In the genomic region with DNA sequence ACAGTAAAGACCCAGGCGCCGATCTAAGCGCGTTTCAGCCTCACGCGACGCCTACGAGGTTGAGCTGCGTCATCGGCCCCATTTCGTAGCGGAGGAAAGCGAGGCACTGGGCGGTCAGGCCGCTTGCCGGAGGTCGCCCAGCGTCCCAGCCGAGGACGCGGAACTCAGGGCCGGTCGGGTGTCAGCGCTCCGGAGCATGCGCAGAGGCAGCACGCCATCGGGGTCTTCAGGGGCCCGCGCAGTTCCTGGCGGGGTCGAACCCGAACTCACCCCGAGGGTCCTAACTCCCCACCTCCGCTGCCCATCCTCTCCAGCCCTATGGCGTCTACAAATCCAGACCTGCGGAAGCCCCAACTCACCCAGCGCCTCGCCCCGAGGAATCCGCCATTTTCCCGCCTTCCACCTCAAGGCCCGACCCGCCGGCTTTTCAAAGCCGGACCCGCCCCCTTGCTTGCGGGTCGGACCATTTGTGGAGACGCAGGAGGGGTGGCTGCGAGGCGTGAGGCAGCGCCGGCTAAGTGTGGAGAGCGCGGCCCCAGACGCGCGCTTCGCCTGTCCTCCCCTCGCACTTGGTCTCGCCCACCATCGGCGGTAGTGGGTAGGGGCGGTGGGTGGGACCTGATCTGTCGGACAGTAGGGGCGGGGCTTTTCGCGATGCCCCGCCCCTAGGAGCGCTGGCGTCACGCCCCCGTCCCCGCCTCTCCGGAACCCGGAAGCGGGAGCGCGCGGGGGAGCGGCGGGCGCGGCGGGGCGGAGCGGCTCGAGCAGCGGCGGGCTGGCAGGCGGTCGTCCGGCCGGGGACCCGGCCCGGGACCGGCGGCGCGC, we compare ENCODE assay signal across 8 cellular contexts. TPM values are rescaled to one million over a fixed set of nuclear protein-coding genes. Genes with fewer than 3 reads are reported as not detected.
DNase-seq lines count a peak whose midpoint lies in the region; TF ChIP-seq lines count a peak whose summit lies in the region.

A gene with protein sequence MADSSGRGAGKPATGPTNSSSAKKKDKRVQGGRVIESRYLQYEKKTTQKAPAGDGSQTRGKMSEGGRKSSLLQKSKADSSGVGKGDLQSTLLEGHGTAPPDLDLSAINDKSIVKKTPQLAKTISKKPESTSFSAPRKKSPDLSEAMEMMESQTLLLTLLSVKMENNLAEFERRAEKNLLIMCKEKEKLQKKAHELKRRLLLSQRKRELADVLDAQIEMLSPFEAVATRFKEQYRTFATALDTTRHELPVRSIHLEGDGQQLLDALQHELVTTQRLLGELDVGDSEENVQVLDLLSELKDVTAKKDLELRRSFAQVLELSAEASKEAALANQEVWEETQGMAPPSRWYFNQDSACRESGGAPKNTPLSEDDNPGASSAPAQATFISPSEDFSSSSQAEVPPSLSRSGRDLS (minus strand): TSS at position 418 of the 825 bp plus-strand sequence. CDS start 30 bp downstream, at position 388.
A gene with protein sequence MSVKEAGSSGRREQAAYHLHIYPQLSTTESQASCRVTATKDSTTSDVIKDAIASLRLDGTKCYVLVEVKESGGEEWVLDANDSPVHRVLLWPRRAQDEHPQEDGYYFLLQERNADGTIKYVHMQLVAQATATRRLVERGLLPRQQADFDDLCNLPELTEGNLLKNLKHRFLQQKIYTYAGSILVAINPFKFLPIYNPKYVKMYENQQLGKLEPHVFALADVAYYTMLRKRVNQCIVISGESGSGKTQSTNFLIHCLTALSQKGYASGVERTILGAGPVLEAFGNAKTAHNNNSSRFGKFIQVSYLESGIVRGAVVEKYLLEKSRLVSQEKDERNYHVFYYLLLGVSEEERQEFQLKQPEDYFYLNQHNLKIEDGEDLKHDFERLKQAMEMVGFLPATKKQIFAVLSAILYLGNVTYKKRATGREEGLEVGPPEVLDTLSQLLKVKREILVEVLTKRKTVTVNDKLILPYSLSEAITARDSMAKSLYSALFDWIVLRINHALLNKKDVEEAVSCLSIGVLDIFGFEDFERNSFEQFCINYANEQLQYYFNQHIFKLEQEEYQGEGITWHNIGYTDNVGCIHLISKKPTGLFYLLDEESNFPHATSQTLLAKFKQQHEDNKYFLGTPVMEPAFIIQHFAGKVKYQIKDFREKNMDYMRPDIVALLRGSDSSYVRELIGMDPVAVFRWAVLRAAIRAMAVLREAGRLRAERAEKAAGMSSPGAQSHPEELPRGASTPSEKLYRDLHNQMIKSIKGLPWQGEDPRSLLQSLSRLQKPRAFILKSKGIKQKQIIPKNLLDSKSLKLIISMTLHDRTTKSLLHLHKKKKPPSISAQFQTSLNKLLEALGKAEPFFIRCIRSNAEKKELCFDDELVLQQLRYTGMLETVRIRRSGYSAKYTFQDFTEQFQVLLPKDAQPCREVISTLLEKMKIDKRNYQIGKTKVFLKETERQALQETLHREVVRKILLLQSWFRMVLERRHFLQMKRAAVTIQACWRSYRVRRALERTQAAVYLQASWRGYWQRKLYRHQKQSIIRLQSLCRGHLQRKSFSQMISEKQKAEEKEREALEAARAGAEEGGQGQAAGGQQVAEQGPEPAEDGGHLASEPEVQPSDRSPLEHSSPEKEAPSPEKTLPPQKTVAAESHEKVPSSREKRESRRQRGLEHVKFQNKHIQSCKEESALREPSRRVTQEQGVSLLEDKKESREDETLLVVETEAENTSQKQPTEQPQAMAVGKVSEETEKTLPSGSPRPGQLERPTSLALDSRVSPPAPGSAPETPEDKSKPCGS (N-terminal part only) (plus strand): TSS at position 743 of the 825 bp plus-strand sequence. CDS start 25,941 bp downstream, outside the sequence.

- DNase-seq in GF-D8 (lab: John Stamatoyannopoulos, UW) (peak; percentile 93), HEK293T (ENCODE audit: extremely low spot score) (peak; percentile 98), MV-4-11 (lab: John Stamatoyannopoulos, UW) (peak; percentile 99), SJSA1 (ENCODE audit: low read depth in 1 of 2, low spot score in 2 of 2) (peak; percentile 99 to 100), foreskin fibroblast (peak; percentile 100), neural crest cell (ENCODE audit: low read depth, low spot score) (peak; percentile 98), stomach (peak; percentile 99)
- peak; percentile 100 for DNase-seq in activated gamma-delta T cell treated with anti-CD3 and anti-CD28 coated beads, Interleukin-2, amount 50 U/mL, for 16 hours (ENCODE audit: low read depth)

- POLR2A ChIA-PET in HEK293T (lab: Yijun Ruan, JAX) = interaction anchor here (0.8 to 1.5 kb wide), 5 partner anchors 14 to 579 kb away, joined by 3 to 5 read pairs (median 3); a partner anchor contains a TSS

- TF ChIP-seq POLR2A in stomach (IDR thresholded peaks at IDR 0.05) = peak in 1 of 4 donors; percentile 26

- peak within 1 kb of the TSS; percentile 90 for H3K27ac ChIP-seq in SJSA1
- peak within 1 kb of the TSS; percentile 91 to 95 (median 92) for H3K27ac ChIP-seq in stomach

- 0 to 1% (median 1%) methylated on average over 29 to 101 of the region's 101 CpGs for WGBS in stomach, 5 donors

- no peaks in the 10 kb centered on the region for H3K36me3 Mint-ChIP-seq in neural crest cell (ENCODE audit: low read depth)

- H3K4me1 ChIP-seq in SJSA1 (replicated peaks) (peaks cover 38% of the 10 kb centered on the region), stomach (peaks cover 38 to 60% (median 52%) of the 10 kb centered on the region in 4 donors)

- CTCF ChIA-PET in HEK293T (lab: Yijun Ruan, JAX) = no interaction called here

- TF ChIP-seq CTCF in foreskin fibroblast (IDR thresholded peaks at IDR 0.05; ENCODE audit: low read depth, low read length) (no peak), neural crest cell (conservative IDR thresholded peaks at IDR 0.05) (no peak), stomach (IDR thresholded peaks at IDR 0.05) (no peak)

- TF ChIP-seq EP300 in stomach (IDR thresholded peaks at IDR 0.05) = no peak

- H3K27me3 ChIP-seq in SJSA1 (replicated peaks) = no peaks in the 10 kb centered on the region
- no peaks in the 10 kb centered on the region for H3K27me3 ChIP-seq in stomach

- H3K36me3 ChIP-seq in SJSA1 (peaks cover 46% of the 10 kb centered on the region), stomach (peaks cover 4 to 30% (median 19%) of the 10 kb centered on the region in 4 donors)

- H3K9me3 Mint-ChIP-seq in neural crest cell = no peaks in the 10 kb centered on the region

- peak within 1 kb of the TSS; percentile 98 for H3K4me3 Mint-ChIP-seq in neural crest cell

- intact Hi-C loops in stomach (cut with DNase I; ENCODE audit: low total_unique reads) = loop anchor here (10.0 kb wide), 1 partner anchor 50 kb away; no protein-coding TSS in a partner anchor

- H3K27ac Mint-ChIP-seq in neural crest cell (ENCODE audit: unreplicated experiment) = peak within 1 kb of the TSS; percentile 99

- H3K9me3 ChIP-seq in SJSA1 (replicated peaks) (no peaks in the 10 kb centered on the region), stomach (no peaks in the 10 kb centered on the region)

- H3K4me1 Mint-ChIP-seq in neural crest cell = peaks cover 63% of the 10 kb centered on the region

- H3K4me3 ChIP-seq in SJSA1 (peak within 1 kb of the TSS; percentile 71), foreskin fibroblast (ENCODE audit: low read depth in 1 of 2, low read length in 2 of 2) (peak within 1 kb of the TSS; percentile 87 to 93), stomach (peak within 1 kb of the TSS; percentile 78 to 93 (median 86))

- H3K27me3 Mint-ChIP-seq in neural crest cell (ENCODE audit: low read depth) = no peaks in the 10 kb centered on the region

TF ChIP-seq in HEK293T, 16 proteins besides CTCF, POLR2A, EP300 and RAD21:
- no peak for TF ChIP-seq LEF1 (IDR thresholded peaks at IDR 0.05; ENCODE audit: borderline replicate concordance)
- TF ChIP-seq FOXA1 (IDR thresholded peaks at IDR 0.05) = no peak
- no peak for TF ChIP-seq FOXK2 (IDR thresholded peaks at IDR 0.05)
- TF ChIP-seq L3MBTL2 (conservative IDR thresholded peaks at IDR 0.05) = peak; percentile 99
- no peak for TF ChIP-seq TARDBP (IDR thresholded peaks at IDR 0.05)
- TF ChIP-seq FOXM1 (IDR thresholded peaks at IDR 0.05; ENCODE audit: borderline replicate concordance) = peak; percentile 69; the same call in 1 of the 2 replicates
- no peak for TF ChIP-seq ARNT (IDR thresholded peaks at IDR 0.05)
- no peak for TF ChIP-seq ZNF384 (IDR thresholded peaks at IDR 0.05)
- TF ChIP-seq ELF4 (IDR thresholded peaks at IDR 0.05) = 0 out of 2 replicates have a peak, but pooled peaks have one; percentile 16
- no peak for TF ChIP-seq CTBP1 (IDR thresholded peaks at IDR 0.05; ENCODE audit: borderline replicate concordance)
- peak; percentile 81 for TF ChIP-seq BHLHE40 (IDR thresholded peaks at IDR 0.05; ENCODE audit: borderline replicate concordance)
- peak; percentile 80 for TF ChIP-seq SP1 (IDR thresholded peaks at IDR 0.05)
- TF ChIP-seq, protein P1, sequence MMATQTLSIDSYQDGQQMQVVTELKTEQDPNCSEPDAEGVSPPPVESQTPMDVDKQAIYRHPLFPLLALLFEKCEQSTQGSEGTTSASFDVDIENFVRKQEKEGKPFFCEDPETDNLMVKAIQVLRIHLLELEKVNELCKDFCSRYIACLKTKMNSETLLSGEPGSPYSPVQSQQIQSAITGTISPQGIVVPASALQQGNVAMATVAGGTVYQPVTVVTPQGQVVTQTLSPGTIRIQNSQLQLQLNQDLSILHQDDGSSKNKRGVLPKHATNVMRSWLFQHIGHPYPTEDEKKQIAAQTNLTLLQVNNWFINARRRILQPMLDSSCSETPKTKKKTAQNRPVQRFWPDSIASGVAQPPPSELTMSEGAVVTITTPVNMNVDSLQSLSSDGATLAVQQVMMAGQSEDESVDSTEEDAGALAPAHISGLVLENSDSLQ (IDR thresholded peaks at IDR 0.05) = no peak
- TF ChIP-seq NFRKB (IDR thresholded peaks at IDR 0.05) = no peak
- TF ChIP-seq HDGF (IDR thresholded peaks at IDR 0.05; ENCODE audit: borderline replicate concordance) = no peak
TF ChIP-seq in HEK293T: peak in this region for 5.

RNA-seq across cellular contexts. Expression of the first gene that starts in this region (rescaled TPM):
- 19.1 and 21.5 TPM in 2 replicates for total RNA-seq in SJSA1 (2014; rRNA removed; shearing (Covaris generic))
- total RNA-seq in neural crest cell = 36.5 and 46.4 TPM in 2 replicates
- 10 to 100 TPM in 1 of 5 donors, 1 to 10 TPM in 3, under 1 TPM in 1; 0.45 to 27.2 (median 8.3) TPM for total RNA-seq in stomach
- polyA plus RNA-seq in stomach = 10 to 100 TPM in 1 of 3 donors, 1 to 10 TPM in 2; 9.2 to 11.9 (median 9.4) TPM

RNA-seq across cellular contexts. Expression of the second gene that starts in this region (rescaled TPM):
- 26.7 and 39.9 TPM in 2 replicates for total RNA-seq in SJSA1 (2014; rRNA removed; shearing (Covaris generic))
- total RNA-seq in neural crest cell = 113 and 119 TPM in 2 replicates
- 100 to 1,000 TPM in 3 of 5 donors, 10 to 100 TPM in 2; 43.0 to 265 (median 156) TPM for total RNA-seq in stomach
- polyA plus RNA-seq in stomach = 10 to 100 TPM; 30.2 to 35.6 (median 30.6) TPM

Comparison
In these comparisons a context has a peak if more than half of its experiments do, and no peak if none do; other contexts are left out.
1. Peak in every context shown above with its lines: DNase-seq, H3K4me3 ChIP-seq and H3K27ac ChIP-seq.